Comparison of ENCODE assay signal across 1 cellular context in genomic region chr10:110774069-110775021, GRCh38.
TF ChIP-seq lines count a peak whose summit lies in the region.

No MANE protein-coding gene starts in this region.

TF ChIP-seq in K562, 482 proteins besides CTCF, POLR2A, EP300 and RAD21 (continued from another document and continues in another):
- TF ChIP-seq ZBTB2 (IDR thresholded peaks at IDR 0.05) (0 out of 2 replicates have a peak, but pooled peaks have one; percentile 58), TBL1XR1 (IDR thresholded peaks at IDR 0.05; ENCODE audit: low read length in 2 of 2) (peak in 1 of 2 experiments; percentile 45; a peak in 1 of 4 replicates), KDM5B (IDR thresholded peaks at IDR 0.05; ENCODE audit: insufficient replicate concordance, low read depth, low read length) (peak; percentile 9), NFRKB (IDR thresholded peaks at IDR 0.05; ENCODE audit: low read depth) (peak; percentile 38; the same call in 1 of the 2 replicates), CC2D1A (IDR thresholded peaks at IDR 0.05) (peak; percentile 52; the same call in 1 of the 2 replicates), HMBOX1 (IDR thresholded peaks at IDR 0.05) (peak; percentile 97), GABPA (tag; conservative IDR thresholded peaks at IDR 0.05; ENCODE audit: low read depth) (0 out of 2 replicates have a peak, but pooled peaks have one; percentile 26), ZEB2 (IDR thresholded peaks at IDR 0.05) (peak; percentile 96), MXI1 (IDR thresholded peaks at IDR 0.05; ENCODE audit: low read depth, low read length) (peak; percentile 75), SNIP1 (IDR thresholded peaks at IDR 0.05; ENCODE audit: low read depth) (0 out of 2 replicates have a peak, but pooled peaks have one; percentile 25), CCNT2 (IDR thresholded peaks at IDR 0.05; ENCODE audit: borderline replicate concordance, extremely low read depth, insufficient read length, low read depth, low read length) (peak; percentile 30), SMARCA4 (IDR thresholded peaks at IDR 0.05) (peak; percentile 79), FOSL1 (tag; conservative IDR thresholded peaks at IDR 0.05) (peak; percentile 98), CBX2 (IDR thresholded peaks at IDR 0.05; ENCODE audit: insufficient read depth, low read length, poor library complexity, severe bottlenecking) (no peak), CBFA2T3 (IDR thresholded peaks at IDR 0.05) (peak; percentile 95), KLF10 (CRISPR knock-in tag; IDR thresholded peaks at IDR 0.05) (no peak), ZNF589 (CRISPR knock-in tag; IDR thresholded peaks at IDR 0.05; ENCODE audit: low read depth) (peak; percentile 41; the same call in 1 of the 2 replicates), RFX1 (IDR thresholded peaks at IDR 0.05) (peak; percentile 76), NR3C1 (CRISPR knock-in tag; IDR thresholded peaks at IDR 0.05) (no peak), MBD2 (IDR thresholded peaks at IDR 0.05; ENCODE audit: borderline replicate concordance, low read depth) (peak; percentile 44; the same call in 1 of the 2 replicates), MAFK (IDR thresholded peaks at IDR 0.05; ENCODE audit: low read length) (0 out of 2 replicates have a peak, but pooled peaks have one; percentile 16), ATF1 (CRISPR knock-in tag; IDR thresholded peaks at IDR 0.05) (no peak), ATF1 (tag; IDR thresholded peaks at IDR 0.05) (peak; percentile 33; the same call in 1 of the 2 replicates), CREB1 (IDR thresholded peaks at IDR 0.05) (peak; percentile 40; the same call in 1 of the 2 replicates), CREB1 (CRISPR knock-in tag; IDR thresholded peaks at IDR 0.05) (no peak), ARID1B (IDR thresholded peaks at IDR 0.05) (peak; percentile 92), FOXM1 (IDR thresholded peaks at IDR 0.05; ENCODE audit: low read depth) (peak; percentile 35; the same call in 1 of the 2 replicates), FOXM1 (CRISPR knock-in tag; IDR thresholded peaks at IDR 0.05; ENCODE audit: low read depth) (no peak), MTA2 (IDR thresholded peaks at IDR 0.05; ENCODE audit: low read depth) (peak; percentile 69), ZNF766 (CRISPR knock-in tag; conservative IDR thresholded peaks at IDR 0.05) (peak; percentile 50; the same call in 1 of the 2 replicates), DPF2 (IDR thresholded peaks at IDR 0.05) (peak; percentile 87), NR2C1 (IDR thresholded peaks at IDR 0.05) (0 out of 2 replicates have a peak, but pooled peaks have one; percentile 38), NR2C1 (tag; IDR thresholded peaks at IDR 0.05) (peak; percentile 48), CGGBP1 (CRISPR knock-in tag; IDR thresholded peaks at IDR 0.05) (no peak), ESRRB (CRISPR knock-in tag; IDR thresholded peaks at IDR 0.05; ENCODE audit: borderline replicate concordance) (no peak), ZBTB40 (IDR thresholded peaks at IDR 0.05) (0 out of 2 replicates have a peak, but pooled peaks have one; percentile 26), ZBTB40 (CRISPR knock-in tag; IDR thresholded peaks at IDR 0.05) (no peak), POLR2AphosphoS5 (IDR thresholded peaks at IDR 0.05; ENCODE audit: control insufficient read depth, insufficient read depth, low read depth, low read length) (peak; percentile 82), ZKSCAN3 (CRISPR knock-in tag; IDR thresholded peaks at IDR 0.05) (no peak), SMARCC2 (IDR thresholded peaks at IDR 0.05; ENCODE audit: low read depth) (peak; percentile 70; the same call in 1 of the 2 replicates), ZNF592 (IDR thresholded peaks at IDR 0.05) (0 out of 2 replicates have a peak, but pooled peaks have one; percentile 10), KAT2B (IDR thresholded peaks at IDR 0.05; ENCODE audit: low read depth, low read length) (no peak), JUN (IDR thresholded peaks at IDR 0.05; ENCODE audit: borderline replicate concordance, low read depth, low read length) (peak; percentile 87), JUN (CRISPR knock-in tag; IDR thresholded peaks at IDR 0.05; ENCODE audit: borderline replicate concordance) (no peak), MYNN (IDR thresholded peaks at IDR 0.05) (0 out of 2 replicates have a peak, but pooled peaks have one; percentile 21), MYNN (CRISPR knock-in tag; IDR thresholded peaks at IDR 0.05) (no peak), HDGF (IDR thresholded peaks at IDR 0.05) (peak; percentile 33; the same call in 1 of the 2 replicates), MECOM (CRISPR knock-in tag; IDR thresholded peaks at IDR 0.05) (peak; percentile 74), PCBP1 (IDR thresholded peaks at IDR 0.05; ENCODE audit: low read depth, low read length, poor library complexity, severe bottlenecking) (no peak), SOX6 (IDR thresholded peaks at IDR 0.05) (peak; percentile 97), ZMIZ1 (IDR thresholded peaks at IDR 0.05; ENCODE audit: low read depth in 2 of 2, low read length in 2 of 2) (peak in 1 of 2 experiments; percentile 66; a peak in 1 of 4 replicates)
